Comparison of ENCODE assay signal across 1 cellular context in genomic region chr11:76444384-76445121, GRCh38.
A peak's percentile ranks its signal among the peaks of the same experiment; 100 is the strongest.
TF ChIP-seq lines count a peak whose summit lies in the region.

EMSY (plus strand) TSS chr11:76445018; CDS start chr11:76446939, 1,921 bp downstream.

TF ChIP-seq in HepG2, 621 proteins besides CTCF, POLR2A, EP300 and RAD21 (continued from another document and continues in another):
- TF ChIP-seq ZBTB2 (CRISPR knock-in tag; IDR thresholded peaks at IDR 0.05; ENCODE audit: low read depth) (no peak), ETS1 (CRISPR knock-in tag; IDR thresholded peaks at IDR 0.05) (0 out of 2 replicates have a peak, but pooled peaks have one; percentile 10), WIZ (CRISPR knock-in tag; IDR thresholded peaks at IDR 0.05) (no peak), MLLT10 (CRISPR knock-in tag; IDR thresholded peaks at IDR 0.05) (no peak), ISL2 (CRISPR knock-in tag; IDR thresholded peaks at IDR 0.05) (0 out of 2 replicates have a peak, but pooled peaks have one; percentile 9), TBX2 (CRISPR knock-in tag; IDR thresholded peaks at IDR 0.05; ENCODE audit: borderline replicate concordance) (no peak; the same call in 1 of the 2 replicates), FOSL2 (CRISPR knock-in tag; IDR thresholded peaks at IDR 0.05) (peak; percentile 9; the same call in 1 of the 2 replicates), ZNF598 (CRISPR knock-in tag; IDR thresholded peaks at IDR 0.05; ENCODE audit: borderline replicate concordance) (peak; percentile 87; the same call in 1 of the 2 replicates), ZNF619 (CRISPR knock-in tag; IDR thresholded peaks at IDR 0.05) (no peak), ZEB1 (IDR thresholded peaks at IDR 0.05; ENCODE audit: insufficient replicate concordance, low read depth) (peak; percentile 45), ZNF274 (CRISPR knock-in tag; IDR thresholded peaks at IDR 0.05) (0 out of 2 replicates have a peak, but pooled peaks have one; percentile 51), HMGXB3 (CRISPR knock-in tag; IDR thresholded peaks at IDR 0.05; ENCODE audit: borderline replicate concordance) (peak; percentile 94), GPBP1L1 (CRISPR knock-in tag; IDR thresholded peaks at IDR 0.05) (no peak), ZNF775 (CRISPR knock-in tag; IDR thresholded peaks at IDR 0.05; ENCODE audit: borderline replicate concordance) (no peak), NCOR1 (IDR thresholded peaks at IDR 0.05; ENCODE audit: borderline replicate concordance, low read length) (no peak; the same call in 1 of the 2 replicates), ZNF782 (CRISPR knock-in tag; IDR thresholded peaks at IDR 0.05; ENCODE audit: borderline replicate concordance) (no peak), POLR2AphosphoS2 (IDR thresholded peaks at IDR 0.05; ENCODE audit: low read depth, low read length) (peak; percentile 82), CBX2 (IDR thresholded peaks at IDR 0.05; ENCODE audit: low read depth, low read length) (no peak), CBX2 (CRISPR knock-in tag; IDR thresholded peaks at IDR 0.05; ENCODE audit: low read depth) (no peak), DR1 (CRISPR knock-in tag; IDR thresholded peaks at IDR 0.05) (peak; percentile 70; the same call in 1 of the 2 replicates), TARDBP (CRISPR knock-in tag; IDR thresholded peaks at IDR 0.05) (peak; percentile 59; the same call in 1 of the 2 replicates), ZNF609 (CRISPR knock-in tag; IDR thresholded peaks at IDR 0.05; ENCODE audit: borderline replicate concordance) (no peak), ZNF567 (CRISPR knock-in tag; IDR thresholded peaks at IDR 0.05; ENCODE audit: borderline replicate concordance) (no peak), FUBP1 (CRISPR knock-in tag; IDR thresholded peaks at IDR 0.05; ENCODE audit: borderline replicate concordance) (no peak), ZNF318 (CRISPR knock-in tag; IDR thresholded peaks at IDR 0.05) (0 out of 2 replicates have a peak, but pooled peaks have one; percentile 14), ZNF674 (CRISPR knock-in tag; IDR thresholded peaks at IDR 0.05; ENCODE audit: low read depth) (no peak)
